In the genomic region with DNA sequence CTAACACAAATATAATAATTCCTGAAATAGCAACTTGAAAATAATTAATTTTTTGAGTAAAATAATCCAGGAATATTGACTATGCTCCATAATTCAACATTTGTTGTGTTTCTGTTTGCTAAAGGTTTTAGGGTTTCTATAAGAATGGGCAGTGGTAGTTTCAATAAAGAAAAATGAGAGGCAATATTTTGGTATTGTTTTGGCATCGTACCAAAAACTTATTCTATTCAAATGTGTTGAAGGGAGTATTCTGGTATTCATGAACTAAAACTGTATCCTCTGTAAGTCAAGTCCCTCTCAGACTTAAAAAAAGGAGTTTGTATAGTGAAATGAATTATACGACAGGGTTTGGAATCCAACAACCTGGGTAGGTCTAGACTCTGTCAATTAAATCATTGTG, we compare ENCODE assay signal across 29 cellular contexts.
"Had no signal": no experiment of that assay in that cellular context is flagged by ENCODE, and none has a peak within 500 bp of the region (broad histone marks: within the 10 kb centered on the region; RNA-seq: fewer than 3 reads in every experiment).

No MANE protein-coding gene starts in this region.

- H3K27ac Mint-ChIP-seq: stimulated activated effector memory CD8-positive, alpha-beta T cell treated with anti-CD3 and anti-CD28 coated beads, Interleukin-12 subunit alpha, Interleukin-12 subunit beta, amount 100 ng/mL, for 72 hours; stimulated activated memory B cell treated with anti-CD40 and anti-IgM and Interleukin-4, amounts not matched to agents 10 μg/mL and 1 μg/mL and 100 μg/mL, for 72 hours; stimulated activated naive B cell treated with anti-CD40 and anti-IgM and Interleukin-4, amounts not matched to agents 10 μg/mL and 1 μg/mL and 100 μg/mL, for 72 hours; stimulated activated naive CD8-positive, alpha-beta T cell treated with anti-CD3 and anti-CD28 coated beads, Interleukin-15, amount 100 ng/mL, for 72 hours; stimulated activated naive CD8-positive, alpha-beta T cell treated with anti-CD3 and anti-CD28 coated beads, Interleukin-15, Interleukin-2, amounts not matched to agents 100 ng/mL and 50 ng/mL, for 24 hours; type B pancreatic cell had no signal

- H3K4me1 Mint-ChIP-seq: stimulated activated effector memory CD8-positive, alpha-beta T cell treated with anti-CD3 and anti-CD28 coated beads, Interleukin-12 subunit alpha, Interleukin-12 subunit beta, amount 100 ng/mL, for 72 hours; stimulated activated memory B cell treated with anti-CD40 and anti-IgM and Interleukin-4, amounts not matched to agents 10 μg/mL and 1 μg/mL and 100 μg/mL, for 72 hours; stimulated activated naive B cell treated with anti-CD40 and anti-IgM and Interleukin-4, amounts not matched to agents 10 μg/mL and 1 μg/mL and 100 μg/mL, for 72 hours; stimulated activated naive CD8-positive, alpha-beta T cell treated with anti-CD3 and anti-CD28 coated beads, Interleukin-15, amount 100 ng/mL, for 72 hours had no signal

- H3K4me1 ChIP-seq: stomach, suprapubic skin, testis, thyroid gland, tibial artery, tibial nerve, transverse colon, upper lobe of left lung, upper lobe of right lung, uterus, vagina had no signal

- FAIRE-seq: urothelium cell line had no signal

- H3K9me3 ChIP-seq: suprapubic skin, testis, thoracic aorta, thyroid gland, tibial artery, tibial nerve, transverse colon, upper lobe of left lung, upper lobe of right lung, uterus, vagina had no signal

- H3K4me3 Mint-ChIP-seq: stimulated activated effector memory CD8-positive, alpha-beta T cell treated with anti-CD3 and anti-CD28 coated beads, Interleukin-12 subunit alpha, Interleukin-12 subunit beta, amount 100 ng/mL, for 72 hours; stimulated activated memory B cell treated with anti-CD40 and anti-IgM and Interleukin-4, amounts not matched to agents 10 μg/mL and 1 μg/mL and 100 μg/mL, for 72 hours; stimulated activated naive B cell treated with anti-CD40 and anti-IgM and Interleukin-4, amounts not matched to agents 10 μg/mL and 1 μg/mL and 100 μg/mL, for 72 hours; stimulated activated naive CD8-positive, alpha-beta T cell treated with anti-CD3 and anti-CD28 coated beads, Interleukin-15, amount 100 ng/mL, for 72 hours; stimulated activated naive CD8-positive, alpha-beta T cell treated with anti-CD3 and anti-CD28 coated beads, Interleukin-15, Interleukin-2, amounts not matched to agents 100 ng/mL and 50 ng/mL, for 24 hours; type B pancreatic cell had no signal

- DNase-seq: stimulated activated CD4-positive, alpha-beta T cell treated with anti-CD3 and anti-CD28 coated beads, Interleukin-2, amount 100 ng/mL, for 48 hours; stimulated activated CD4-positive, alpha-beta T cell treated with anti-CD3 and anti-CD28 coated beads, Interleukin-4, amount 100 ng/mL, for 1 hour; stimulated activated CD4-positive, alpha-beta T cell treated with anti-CD3 and anti-CD28 coated beads, Interleukin-4, amount 100 ng/mL, for 24 hours; stimulated activated CD4-positive, alpha-beta T cell treated with anti-CD3 and anti-CD28 coated beads, Interleukin-4, amount 100 ng/mL, for 4 hours; stimulated activated CD8-positive, alpha-beta memory T cell treated with anti-CD3 and anti-CD28 coated beads, Interleukin-4, amount 100 ng/mL, for 48 hours; stimulated activated naive B cell treated with anti-CD40 and anti-IgM and Interleukin-4, amounts not matched to agents 10 μg/mL and 1 μg/mL and 100 μg/mL, for 72 hours; stimulated activated naive CD4-positive, alpha-beta T cell; stimulated activated naive CD4-positive, alpha-beta T cell treated with Interleukin-2 at 50 U/mL for 16 hours; stimulated activated naive CD8-positive, alpha-beta T cell treated with anti-CD3 and anti-CD28 coated beads, Interleukin-15, amount 100 ng/mL, for 72 hours; stimulated activated naive CD8-positive, alpha-beta T cell treated with anti-CD3 and anti-CD28 coated beads, Interleukin-15, Interleukin-2, amounts not matched to agents 100 U/mL and 50 U/mL, for 24 hours; stomach; substantia nigra; testis; thyroid gland; tibial artery; transverse colon; trophoblast cell; upper lobe of left lung; upper lobe of right lung; uterus had no signal

- H3K27me3 ChIP-seq: stomach, suprapubic skin, testis, thyroid gland, tibial artery, tibial nerve, transverse colon, upper lobe of left lung, upper lobe of right lung, uterus, vagina had no signal

- H3K27ac ChIP-seq: stomach, suprapubic skin, testis, thoracic aorta, thyroid gland, tibial artery, tibial nerve, transverse colon, upper lobe of left lung, upper lobe of right lung, uterus, vagina had no signal

- H3K27me3 Mint-ChIP-seq: stimulated activated memory B cell treated with anti-CD40 and anti-IgM and Interleukin-4, amounts not matched to agents 10 μg/mL and 1 μg/mL and 100 μg/mL, for 72 hours; stimulated activated naive B cell treated with anti-CD40 and anti-IgM and Interleukin-4, amounts not matched to agents 10 μg/mL and 1 μg/mL and 100 μg/mL, for 72 hours; stimulated activated naive CD8-positive, alpha-beta T cell treated with anti-CD3 and anti-CD28 coated beads, Interleukin-15, Interleukin-2, amounts not matched to agents 100 ng/mL and 50 ng/mL, for 24 hours; type B pancreatic cell had no signal

- H3K36me3 ChIP-seq: stomach, suprapubic skin, thoracic aorta, thyroid gland, tibial artery, tibial nerve, transverse colon, upper lobe of left lung, upper lobe of right lung, uterus, vagina had no signal

- H3K36me3 Mint-ChIP-seq: stimulated activated effector memory CD8-positive, alpha-beta T cell treated with anti-CD3 and anti-CD28 coated beads, Interleukin-12 subunit alpha, Interleukin-12 subunit beta, amount 100 ng/mL, for 72 hours; stimulated activated memory B cell treated with anti-CD40 and anti-IgM and Interleukin-4, amounts not matched to agents 10 μg/mL and 1 μg/mL and 100 μg/mL, for 72 hours; stimulated activated naive B cell treated with anti-CD40 and anti-IgM and Interleukin-4, amounts not matched to agents 10 μg/mL and 1 μg/mL and 100 μg/mL, for 72 hours; type B pancreatic cell had no signal

- H3K4me3 ChIP-seq: stomach, suprapubic skin, testis, thoracic aorta, thyroid gland, tibial artery, tibial nerve, transverse colon, upper lobe of left lung, upper lobe of right lung, uterus, vagina had no signal

- H3K9me3 Mint-ChIP-seq: stimulated activated memory B cell treated with anti-CD40 and anti-IgM and Interleukin-4, amounts not matched to agents 10 μg/mL and 1 μg/mL and 100 μg/mL, for 72 hours; stimulated activated naive B cell treated with anti-CD40 and anti-IgM and Interleukin-4, amounts not matched to agents 10 μg/mL and 1 μg/mL and 100 μg/mL, for 72 hours; stimulated activated naive CD8-positive, alpha-beta T cell treated with anti-CD3 and anti-CD28 coated beads, Interleukin-15, amount 100 ng/mL, for 72 hours; type B pancreatic cell had no signal

- ATAC-seq: stimulated activated effector memory CD8-positive, alpha-beta T cell treated with anti-CD3 and anti-CD28 coated beads, Interleukin-12 subunit alpha, Interleukin-12 subunit beta, amount 100 ng/mL, for 72 hours; stimulated activated memory B cell treated with anti-CD40 and anti-IgM and Interleukin-4, amounts not matched to agents 10 μg/mL and 1 μg/mL and 100 μg/mL, for 72 hours; stimulated activated naive B cell treated with anti-CD40 and anti-IgM and Interleukin-4, amounts not matched to agents 10 μg/mL and 1 μg/mL and 100 μg/mL, for 72 hours; stimulated activated naive CD8-positive, alpha-beta T cell treated with anti-CD3 and anti-CD28 coated beads, Interleukin-15, amount 100 ng/mL, for 72 hours; stimulated activated naive CD8-positive, alpha-beta T cell treated with anti-CD3 and anti-CD28 coated beads, Interleukin-15, Interleukin-2, amounts not matched to agents 100 U/mL and 50 U/mL, for 24 hours; upper lobe of right lung had no signal
